ENCODE assay signal across 8 cellular contexts in genomic region chr6:33313709-33314514, GRCh38. TPM values are rescaled to one million over a fixed set of nuclear protein-coding genes. Genes with fewer than 3 reads are reported as not detected.
DNase-seq lines count a peak whose midpoint lies in the region; ATAC-seq and TF ChIP-seq lines count a peak whose summit lies in the region.

TSS of gene TAPBP (minus strand) at chr6:33314078. CDS start at chr6:33314041, 37 bp downstream.

- CTCF ChIA-PET in CD8-positive, alpha-beta memory T cell (lab: Charles Lee), result interaction anchor here (1.3 to 2.8 kb wide), 4 partner anchors 12 to 37 kb away, joined by 3 to 23 read pairs (median 8); partner anchors contain the start of genes B3GALT4, PFDN6 and WDR46

- H3K4me3 ChIP-seq in CD8-positive, alpha-beta memory T cell (ENCODE audit: low read length), result peak within 1 kb of the TSS; percentile 87
- peak within 1 kb of the TSS; percentile 96 for H3K4me3 ChIP-seq in Karpas-422 (ENCODE audit: low read length)
- peak within 1 kb of the TSS; percentile 84 for H3K4me3 ChIP-seq in astrocyte of the cerebellum (ENCODE audit: low read depth, low read length)
- peak within 1 kb of the TSS; percentile 65 for H3K4me3 ChIP-seq in hepatocyte
- H3K4me3 ChIP-seq in aorta (ENCODE audit: low read length in 2 of 2), result peak within 1 kb of the TSS; percentile 83 to 91

- H3K9me3 Mint-ChIP-seq in CD8-positive, alpha-beta memory T cell, result no peaks in the 10 kb centered on the region

- intact Hi-C loops in aorta (cut with DNase I), result loop anchor here in 1 of 2 donors (5.0 kb wide), 1 partner anchor 37 kb away; the partner anchor contains the start of gene B3GALT4

- peak within 1 kb of the TSS; percentile 95 to 100 (median 99) for H3K27ac Mint-ChIP-seq in CD8-positive, alpha-beta memory T cell

- peaks cover 16% of the 10 kb centered on the region for H3K36me3 ChIP-seq in CD8-positive, alpha-beta memory T cell (ENCODE audit: insufficient read depth, low read length)
- peaks cover 7% of the 10 kb centered on the region; the same call in 1 of the 2 replicates for H3K36me3 ChIP-seq in Karpas-422 (ENCODE audit: insufficient read depth, low read length)
- no peaks in the 10 kb centered on the region for H3K36me3 ChIP-seq in hepatocyte (replicated peaks; ENCODE audit: insufficient read depth, low read depth)
- H3K36me3 ChIP-seq in aorta (ENCODE audit: control insufficient read depth in 1 of 2, insufficient read depth in 2 of 2, low read length in 1 of 2), result no peaks in the 10 kb centered on the region

- no peaks in the 10 kb centered on the region for H3K9me3 ChIP-seq in CD8-positive, alpha-beta memory T cell (ENCODE audit: low read length)
- H3K9me3 ChIP-seq in Karpas-422 (ENCODE audit: low read length) (no peaks in the 10 kb centered on the region), hepatocyte (ENCODE audit: low read depth) (no peaks in the 10 kb centered on the region), aorta (ENCODE audit: control insufficient read depth, low read length) (no peaks in the 10 kb centered on the region)

- H3K4me1 Mint-ChIP-seq in CD8-positive, alpha-beta memory T cell, result peaks cover 54 to 73% (median 60%) of the 10 kb centered on the region in 3 donors

- TF ChIP-seq CTCF in astrocyte of the cerebellum (IDR thresholded peaks at IDR 0.05; ENCODE audit: low read depth, low read length, missing control alignments) (no peak), hepatocyte (IDR thresholded peaks at IDR 0.05; ENCODE audit: poor library complexity) (no peak)

- H3K4me1 ChIP-seq in CD8-positive, alpha-beta memory T cell (ENCODE audit: insufficient read depth, low read length), result peaks cover 46% of the 10 kb centered on the region
- H3K4me1 ChIP-seq in Karpas-422 (ENCODE audit: low read length) (peaks cover 41% of the 10 kb centered on the region), hepatocyte (ENCODE audit: insufficient read depth) (peaks cover 15% of the 10 kb centered on the region), aorta (ENCODE audit: control insufficient read depth in 1 of 2, insufficient read depth in 2 of 2, low read length in 2 of 2) (no peaks in the 10 kb centered on the region)

- H2AFZ ChIP-seq in Karpas-422 (ENCODE audit: low read length) (peak within 1 kb of the TSS; percentile 44), hepatocyte (peak within 1 kb of the TSS; percentile 65)

- H4K20me1 ChIP-seq in Karpas-422 (ENCODE audit: insufficient read depth, low read depth, low read length) (peaks cover 11% of the 10 kb centered on the region; the same call in 1 of the 2 replicates), hepatocyte (ENCODE audit: insufficient read depth, poor library complexity, severe bottlenecking) (no peaks in the 10 kb centered on the region)

- DNase-seq in CD8-positive, alpha-beta memory T cell, result peak; percentile 78 to 94 (median 87)
- DNase-seq in Karpas-422 (peak; percentile 92), T1000 (lab: John Stamatoyannopoulos, UW) (peak; percentile 31), astrocyte of the cerebellum (ENCODE audit: low read depth) (no peak), hepatocyte (ENCODE audit: low spot score) (peak; percentile 70), renal cortical epithelial cell (ENCODE audit: low read depth) (peak; percentile 59), aorta (peak; percentile 79 to 83)

- H3K79me2 ChIP-seq in Karpas-422 (ENCODE audit: low read length), result peaks cover 46% of the 10 kb centered on the region
- H3K79me2 ChIP-seq in hepatocyte, result peaks cover 40% of the 10 kb centered on the region

- POLR2A ChIA-PET in CD8-positive, alpha-beta memory T cell (lab: Charles Lee), result interaction anchor here (0.7 to 2.5 kb wide), 4 partner anchors 15 to 42 kb away, joined by 3 to 35 read pairs (median 14); partner anchors contain the start of genes B3GALT4, RGL2 and RPS18

- peak within 1 kb of the TSS; percentile 94 for H3K9ac ChIP-seq in Karpas-422 (ENCODE audit: low read length)

- no peaks in the 10 kb centered on the region for H3K9me2 ChIP-seq in Karpas-422 (replicated peaks; ENCODE audit: insufficient read depth, low read length)
- no peaks in the 10 kb centered on the region for H3K9me2 ChIP-seq in hepatocyte (replicated peaks; ENCODE audit: insufficient read depth)

- H3K27me3 Mint-ChIP-seq in CD8-positive, alpha-beta memory T cell, result peaks cover 0 to 3% of the 10 kb centered on the region in 2 donors

- no peaks in the 10 kb centered on the region for H3K27me3 ChIP-seq in CD8-positive, alpha-beta memory T cell (ENCODE audit: insufficient read depth, low read length, poor library complexity, severe bottlenecking)
- H3K27me3 ChIP-seq in Karpas-422 (ENCODE audit: low read length) (no peaks in the 10 kb centered on the region), hepatocyte (no peaks in the 10 kb centered on the region), aorta (ENCODE audit: control insufficient read depth in 1 of 2, insufficient read depth in 2 of 2, low read length in 1 of 2) (no peaks in the 10 kb centered on the region)

- ATAC-seq in GM21381 (IDR thresholded peaks at IDR 0.05; ENCODE audit: unreplicated experiment) (peak; percentile 45), aorta (ENCODE audit: low FRiP score) (peak; percentile 38)

- peak within 1 kb of the TSS; percentile 97 for H3K4me2 ChIP-seq in Karpas-422 (ENCODE audit: low read depth, low read length, poor library complexity, severe bottlenecking)
- peak within 1 kb of the TSS; percentile 84 for H3K4me2 ChIP-seq in hepatocyte

- in situ Hi-C loops in astrocyte of the cerebellum (cut with HindIII; ENCODE audit: low sequenced_read_pairs), result no loop called here

- 1% methylated on average over 37 of the region's 47 CpGs for WGBS in hepatocyte (ENCODE audit: low lambda C conversion rate, missing lambda C conversion rate)
- 0% methylated on average over 44 to 47 of the region's 47 CpGs for WGBS in aorta, 2 donors

- peaks cover 5 to 57% (median 6%) of the 10 kb centered on the region in 3 donors for H3K36me3 Mint-ChIP-seq in CD8-positive, alpha-beta memory T cell

- peak within 1 kb of the TSS; percentile 95 to 100 (median 98) for H3K4me3 Mint-ChIP-seq in CD8-positive, alpha-beta memory T cell

- peak within 1 kb of the TSS; percentile 98 for H3K27ac ChIP-seq in CD8-positive, alpha-beta memory T cell (ENCODE audit: low read depth, low read length)
- H3K27ac ChIP-seq in Karpas-422 (ENCODE audit: low read length), result peak within 1 kb of the TSS; percentile 86
- peak within 1 kb of the TSS; percentile 96 for H3K27ac ChIP-seq in hepatocyte
- H3K27ac ChIP-seq in aorta (ENCODE audit: low read depth in 1 of 2, low read length in 2 of 2), result peak within 1 kb of the TSS; percentile 36 to 56

RNA-seq across cellular contexts. Expression of gene TAPBP, which starts in this region (rescaled TPM):
- 100 to 1,000 TPM; 211 to 213 TPM for total RNA-seq in CD8-positive, alpha-beta memory T cell
- polyA plus RNA-seq in CD8-positive, alpha-beta memory T cell, result 500 TPM
- 102 and 188 TPM in 2 replicates for total RNA-seq in Karpas-422 (2014; rRNA removed; shearing (Covaris generic); ENCODE audit: low replicate concordance)
- 39.1 and 59.3 TPM in 2 replicates for total RNA-seq in hepatocyte
- polyA plus RNA-seq in hepatocyte, result 108 and 116 TPM in 2 replicates
- 114 and 147 TPM in 2 replicates for total RNA-seq in renal cortical epithelial cell
- 100 to 1,000 TPM in 1 of 2 donors, 10 to 100 TPM in 1; 73.9 to 113 TPM for total RNA-seq in aorta
- 10 to 100 TPM; 12.5 to 34.7 TPM for polyA plus RNA-seq in aorta

Comparison
In these comparisons a context has a peak if more than half of its experiments do, and no peak if none do; other contexts are left out.
1. H3K27ac ChIP-seq: peak in every context shown above with its lines; median percentile 98 in CD8-positive, alpha-beta memory T cell; 96 in hepatocyte; 86 in Karpas-422; 46 in aorta.